21 cellular contexts compared by ENCODE assay signal in the genomic region with DNA sequence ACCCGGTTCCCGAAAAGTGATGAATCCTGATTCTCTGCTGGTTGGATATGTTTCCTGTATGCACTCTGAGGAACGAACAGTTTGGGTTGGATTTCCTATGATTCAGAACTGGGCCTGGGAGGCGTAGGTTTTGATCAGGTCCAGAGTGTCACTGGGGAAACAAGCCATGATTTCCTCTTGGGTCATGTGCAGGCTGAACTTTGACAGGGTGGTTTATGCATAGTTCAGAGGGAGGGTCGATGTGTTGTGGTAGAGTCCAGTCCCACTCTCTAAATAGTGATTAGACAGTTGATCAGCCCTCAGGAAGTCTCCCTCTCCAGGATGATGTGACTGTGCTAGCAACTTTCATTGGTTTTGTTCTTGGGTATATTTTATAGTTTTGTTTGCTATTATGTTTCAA. TPM values are rescaled to one million over a fixed set of nuclear protein-coding genes. Genes with fewer than 3 reads are reported as not detected.
A peak's percentile ranks its signal among the peaks of the same experiment; 100 is the strongest.
DNase-seq lines count a peak whose midpoint lies in the region; ATAC-seq and TF ChIP-seq lines count a peak whose summit lies in the region.
"Had no signal": no experiment of that assay in that cellular context is flagged by ENCODE, and none has a peak within 500 bp of the region (broad histone marks: within the 10 kb centered on the region; RNA-seq: fewer than 3 reads in every experiment).

No MANE protein-coding gene starts in this region.

- H3K23ac ChIP-seq in H9 (ENCODE audit: insufficient read length, low read depth, low read length) = no peak overlapping the region
- H3K23ac ChIP-seq in mesendoderm (ENCODE audit: low read length) = no peak overlapping the region

- no peaks in the 10 kb centered on the region for H3K27me3 ChIP-seq in DND-41 (ENCODE audit: insufficient read depth, low read length, poor library complexity)
- no peaks in the 10 kb centered on the region for H3K27me3 ChIP-seq in H9 (ENCODE audit: insufficient read depth, low read length)
- H3K27me3 ChIP-seq in mesendoderm (ENCODE audit: insufficient read depth, low read length, poor library complexity) = no peaks in the 10 kb centered on the region
- H3K27me3 ChIP-seq: BE2C; BLaER1 treated with 17β-estradiol and CSF1 and Interleukin-3, amounts not matched to agents 10 nM and 100 nM had no signal

- no CpG with 5 or more reads among the region's 5 CpGs for WGBS in H9 (ENCODE audit: extremely low coverage, insufficient read length, low lambda C conversion rate)
- no CpG with 5 or more reads among the region's 5 CpGs for WGBS in mesendoderm (ENCODE audit: extremely low coverage, insufficient coverage, low lambda C conversion rate)

- H3K9ac ChIP-seq in DND-41 (ENCODE audit: low read depth, low read length) = no peak overlapping the region
- H3K9ac ChIP-seq in H9 (ENCODE audit: extremely low read depth, insufficient read length, low read length) = no peak overlapping the region
- no peak overlapping the region for H3K9ac ChIP-seq in mesendoderm (ENCODE audit: low read length)
- H3K9ac ChIP-seq: BLaER1 treated with 17β-estradiol and CSF1 and Interleukin-3, amounts not matched to agents 10 nM and 100 nM had no signal

- H3K9me3 ChIP-seq in DND-41 (ENCODE audit: insufficient read depth, low read length, severe bottlenecking) = no peaks in the 10 kb centered on the region
- no peaks in the 10 kb centered on the region for H3K9me3 ChIP-seq in H9 (ENCODE audit: control insufficient read depth, low read depth, low read length)
- H3K9me3 ChIP-seq: A549, BE2C had no signal

- H3K79me1 ChIP-seq in H9 (ENCODE audit: insufficient read depth, low read depth, low read length, poor library complexity, severe bottlenecking) (no peaks in the 10 kb centered on the region), mesendoderm (ENCODE audit: low read length) (no peaks in the 10 kb centered on the region)

- H2BK5ac ChIP-seq in H9 (ENCODE audit: insufficient read length, low read length) = no peak overlapping the region
- H2BK5ac ChIP-seq in mesendoderm (ENCODE audit: low read length) = no peak overlapping the region

- H4K8ac ChIP-seq in H9 (replicated peaks; ENCODE audit: insufficient read length, low read depth, low read length) (no peak overlapping the region), mesendoderm (ENCODE audit: low read depth, low read length) (peak overlapping the region; percentile 13)

- H3K4me2 ChIP-seq in DND-41 (ENCODE audit: insufficient read depth, low read length) (no peak overlapping the region), H9 (ENCODE audit: insufficient read depth, insufficient read length, low read length) (no peak overlapping the region), mesendoderm (ENCODE audit: low read length) (no peak overlapping the region)
- H3K4me2 ChIP-seq: A549; BLaER1 treated with 17β-estradiol and CSF1 and Interleukin-3, amounts not matched to agents 10 nM and 100 nM had no signal

- H3K4me1 Mint-ChIP-seq in H9 (peaks cover 0 to 6% of the 10 kb centered on the region in 2 experiments; a peak in 1 of 4 replicates), glutamatergic neuron (ENCODE audit: low read depth, unreplicated experiment) (peaks cover 2% of the 10 kb centered on the region)
- H3K4me1 Mint-ChIP-seq: CD8-positive, alpha-beta memory T cell had no signal

- H3K27ac Mint-ChIP-seq in H9 = peak overlapping the region; percentile 18 to 91 (median 87); a peak in 4 of 7 replicates
- no peak overlapping the region for H3K27ac Mint-ChIP-seq in glutamatergic neuron (ENCODE audit: unreplicated experiment)
- H3K27ac Mint-ChIP-seq: CD4-positive, alpha-beta T cell; CD8-positive, alpha-beta memory T cell had no signal

- H3K4me3 Mint-ChIP-seq in H9 (no peak overlapping the region), glutamatergic neuron (ENCODE audit: unreplicated experiment) (no peak overlapping the region)
- H3K4me3 Mint-ChIP-seq: CD14-positive monocyte; CD4-positive, alpha-beta T cell; CD8-positive, alpha-beta memory T cell had no signal

- H3K18ac ChIP-seq in H9 (ENCODE audit: insufficient read length, low read depth, low read length) = no peak overlapping the region
- H3K18ac ChIP-seq in mesendoderm (ENCODE audit: low read length) = no peak overlapping the region

- H3K23me2 ChIP-seq in H9 (ENCODE audit: insufficient read length, low read depth, low read length, poor library complexity, severe bottlenecking) = no peaks in the 10 kb centered on the region

- H3K4me1 ChIP-seq in DND-41 (ENCODE audit: insufficient read depth, low read length) (no peaks in the 10 kb centered on the region), H9 (ENCODE audit: insufficient read depth, low read length) (no peaks in the 10 kb centered on the region), mesendoderm (ENCODE audit: control insufficient read depth, low read depth, low read length) (peaks cover 2% of the 10 kb centered on the region)
- H3K4me1 ChIP-seq: BE2C had no signal

- H2AK5ac ChIP-seq in H9 (ENCODE audit: insufficient read length, low read length) (no peak overlapping the region), mesendoderm (ENCODE audit: low read length) (no peak overlapping the region)

- peaks cover 46% of the 10 kb centered on the region for H3K36me3 ChIP-seq in DND-41 (ENCODE audit: insufficient read depth, low read length)
- H3K36me3 ChIP-seq in mesendoderm (ENCODE audit: control insufficient read depth, insufficient read depth, low read length) = no peaks in the 10 kb centered on the region
- H3K36me3 ChIP-seq: BE2C had no signal

- no peak overlapping the region for H3K4ac ChIP-seq in H9 (ENCODE audit: low read depth, low read length)
- no peak overlapping the region for H3K4ac ChIP-seq in mesendoderm (ENCODE audit: low read depth, low read length)

- H2AFZ ChIP-seq in DND-41 (ENCODE audit: low read depth, low read length) (no peak overlapping the region), H9 (ENCODE audit: low read length) (no peak overlapping the region)

- H3K27me3 Mint-ChIP-seq in H9 (ENCODE audit: low read depth) (no peaks in the 10 kb centered on the region), glutamatergic neuron (ENCODE audit: unreplicated experiment) (peaks cover 2% of the 10 kb centered on the region)
- H3K27me3 Mint-ChIP-seq: CD4-positive, alpha-beta T cell; CD8-positive, alpha-beta memory T cell had no signal

- H3T11ph ChIP-seq in H9 (ENCODE audit: low read length) = no peak overlapping the region

- no peak overlapping the region for H4K91ac ChIP-seq in H9 (ENCODE audit: insufficient read length, low read depth, low read length)

- H3K4me3 ChIP-seq in DND-41 (ENCODE audit: low read depth in 1 of 2, low read length in 2 of 2) = no peak overlapping the region
- no peak overlapping the region for H3K4me3 ChIP-seq in mesendoderm (ENCODE audit: low read length)
- H3K4me3 ChIP-seq: A549; BLaER1 treated with 17β-estradiol and CSF1 and Interleukin-3, amounts not matched to agents 10 nM and 100 nM had no signal

- H4K5ac ChIP-seq in H9 (ENCODE audit: insufficient read length, low read depth, low read length) = no peak overlapping the region
- H4K5ac ChIP-seq in mesendoderm (ENCODE audit: low read length) = no peak overlapping the region

- H2BK120ac ChIP-seq in H9 (ENCODE audit: low read depth, low read length, poor library complexity, severe bottlenecking) = no peak overlapping the region
- no peak overlapping the region for H2BK120ac ChIP-seq in mesendoderm (ENCODE audit: low read depth, low read length)

- no peak overlapping the region for H2BK12ac ChIP-seq in H9 (ENCODE audit: insufficient read length, low read depth, low read length)

- H2BK15ac ChIP-seq in H9 (ENCODE audit: low read depth, low read length) = no peak overlapping the region
- H2BK15ac ChIP-seq in mesendoderm (replicated peaks; ENCODE audit: low read depth) = no peak overlapping the region

- ATAC-seq in DND-41 (ENCODE audit: insufficient read depth, low read depth) (no peak), HG03378 (IDR thresholded peaks at IDR 0.05; ENCODE audit: unreplicated experiment) (no peak)
- ATAC-seq: A549, HCT116 had no signal

- no peaks in the 10 kb centered on the region for H4K20me1 ChIP-seq in DND-41 (ENCODE audit: insufficient read depth, low read length)
- no peaks in the 10 kb centered on the region for H4K20me1 ChIP-seq in H9 (ENCODE audit: control insufficient read depth, insufficient read depth, insufficient read length)
- H4K20me1 ChIP-seq: BLaER1 treated with 17β-estradiol and CSF1 and Interleukin-3, amounts not matched to agents 10 nM and 100 nM had no signal

- H3K27ac ChIP-seq in DND-41 (ENCODE audit: low read length) (peak overlapping the region; percentile 35; the same call in 1 of the 2 replicates), H9 (ENCODE audit: insufficient read length, low read depth, low read length) (no peak overlapping the region), mesendoderm (ENCODE audit: low read depth, low read length) (no peak overlapping the region)
- H3K27ac ChIP-seq: A549; BLaER1 treated with 17β-estradiol and CSF1 and Interleukin-3, amounts not matched to agents 10 nM and 100 nM had no signal

- no peak overlapping the region for H3K14ac ChIP-seq in H9 (ENCODE audit: insufficient read depth, low read length)

- peaks cover 26% of the 10 kb centered on the region for H3K79me2 ChIP-seq in DND-41 (ENCODE audit: insufficient read depth, low read length)
- H3K79me2 ChIP-seq in H9 (ENCODE audit: insufficient read depth, low read length) = no peaks in the 10 kb centered on the region; the same call in 1 of the 2 replicates
- H3K79me2 ChIP-seq in mesendoderm (ENCODE audit: control insufficient read depth, insufficient read depth, low read length) = no peaks in the 10 kb centered on the region

- H3K9me3 Mint-ChIP-seq in H9 (peaks cover 7 to 8% of the 10 kb centered on the region in 2 experiments), glutamatergic neuron (ENCODE audit: unreplicated experiment) (peaks cover 7% of the 10 kb centered on the region)
- H3K9me3 Mint-ChIP-seq: CD8-positive, alpha-beta memory T cell had no signal

- no peak overlapping the region for H2BK20ac ChIP-seq in H9 (ENCODE audit: low read depth, low read length, poor library complexity, severe bottlenecking)

- H3K56ac ChIP-seq in H9 (ENCODE audit: insufficient read length, low read depth, low read length) = no peak overlapping the region
- no peak overlapping the region for H3K56ac ChIP-seq in mesendoderm (ENCODE audit: low read length)

- no peak for TF ChIP-seq CTCF in DND-41 (IDR thresholded peaks at IDR 0.05; ENCODE audit: borderline replicate concordance, extremely low read depth, low read length, poor library complexity, severe bottlenecking)
- TF ChIP-seq CTCF in H9 (conservative IDR thresholded peaks at IDR 0.05) = no peak
- no peak for TF ChIP-seq CTCF in glutamatergic neuron (IDR thresholded peaks at IDR 0.05; ENCODE audit: partially characterized antibody, unreplicated experiment)

- H3K36me3 Mint-ChIP-seq in H9 (ENCODE audit: insufficient read depth in 1 of 3, low read depth in 3 of 3) (peaks cover 11 to 39% (median 34%) of the 10 kb centered on the region in 3 experiments), glutamatergic neuron (ENCODE audit: unreplicated experiment) (peaks cover 9% of the 10 kb centered on the region)

- DNase-seq in DND-41 = no peak
- no peak for DNase-seq in H9
- peak; percentile 42 to 59 for DNase-seq in dermis microvascular lymphatic vessel endothelial cell (ENCODE audit: low read depth in 2 of 2)
- DNase-seq in mesendoderm = no peak
- DNase-seq in NCI-H2081 treated with DMSO at 0.1 percent for 48 hours (lab: John Stamatoyannopoulos, UW) = no peak
- no peak for DNase-seq in glutamatergic neuron
- DNase-seq: 8988T; ACHN; AML-193; BE2C; CD4-positive, alpha-beta T cell; CD8-positive, alpha-beta memory T cell; DMS 273 treated with DMSO at 0.1 percent for 48 hours; DMS79; GF-D8; H7 had no signal

RNA-seq across cellular contexts. Expression of a gene that starts 17.4 kb away (rescaled TPM):
- total RNA-seq in H9 (2021) (7.6 and 8.7 TPM in 2 replicates), dermis microvascular lymphatic vessel endothelial cell (5.5 and 6.2 TPM in 2 replicates), glutamatergic neuron (ENCODE audit: unreplicated experiment) (12.1 TPM)
- 7.5 TPM for polyA plus RNA-seq in mesendoderm (2013, experiment 1 of 2)
- polyA plus RNA-seq in mesendoderm (2013, experiment 2 of 2) = 6.5 TPM

Comparison
In these comparisons a context has a peak if more than half of its experiments do, and no peak if none do; other contexts are left out.
1. DNase-seq: peak in dermis microvascular lymphatic vessel endothelial cell (2 of 2); none in DND-41 (single experiment), H9 (single experiment), mesendoderm (single experiment), NCI-H2081 treated with DMSO at 0.1 percent for 48 hours (single experiment) and glutamatergic neuron (single experiment).